Comparison of ENCODE assay signal across 20 cellular contexts in genomic region chr6:32581275-32582095, GRCh38. TPM values are rescaled to one million over a fixed set of nuclear protein-coding genes. Genes with fewer than 3 reads are reported as not detected.
DNase-seq lines count a peak whose midpoint lies in the region; ATAC-seq and TF ChIP-seq lines count a peak whose summit lies in the region.
"Had no signal": no experiment of that assay in that cellular context is flagged by ENCODE, and none has a peak within 500 bp of the region (broad histone marks: within the 10 kb centered on the region; RNA-seq: fewer than 3 reads in every experiment).

No MANE protein-coding gene starts in this region.

- no peaks in the 10 kb centered on the region for H3K9me3 Mint-ChIP-seq in activated B cell treated with CpG ODN at 0.5 μM for 24 hours
- H3K9me3 Mint-ChIP-seq in stimulated activated naive B cell treated with anti-CD40 and anti-IgM and Interleukin-4, amounts not matched to agents 10 μg/mL and 1 μg/mL and 100 μg/mL, for 72 hours = no peaks in the 10 kb centered on the region
- H3K9me3 Mint-ChIP-seq: HFFc6 had no signal

- DNase-seq in NCI-H187 (lab: John Stamatoyannopoulos, UW) (peak; percentile 21 to 24), NCI-H187 treated with DMSO at 0.1 percent for 48 hours (lab: John Stamatoyannopoulos, UW) (no peak), activated B cell treated with CpG ODN at 0.5 μM for 24 hours (no peak), kidney tubule cell (ENCODE audit: low spot score) (peak; percentile 9), inferior parietal cortex (ENCODE audit: extremely low spot score) (no peak), activated T-cell treated with anti-CD3 and anti-CD28 coated beads for 4 hours (no peak), Ammon's horn (ENCODE audit: low spot score) (no peak)
- no peak for DNase-seq in stimulated activated naive B cell treated with anti-CD40 and anti-IgM and Interleukin-4, amounts not matched to agents 10 μg/mL and 1 μg/mL and 100 μg/mL, for 72 hours
- DNase-seq: DMS79 treated with DMSO at 0.1 percent for 48 hours, HFFc6, MM.1S, NCI-H1105, NCI-H1930, NCI-H2171, NCI-H510A, NCI-H82 had no signal

- CTCF ChIA-PET in activated B cell treated with CpG ODN at 0.5 μM for 24 hours (lab: Charles Lee) = no interaction called here

- H3K4me1 Mint-ChIP-seq in activated B cell treated with CpG ODN at 0.5 μM for 24 hours = peaks cover 48% of the 10 kb centered on the region
- peaks cover 46 to 60% of the 10 kb centered on the region in 2 donors for H3K4me1 Mint-ChIP-seq in stimulated activated naive B cell treated with anti-CD40 and anti-IgM and Interleukin-4, amounts not matched to agents 10 μg/mL and 1 μg/mL and 100 μg/mL, for 72 hours

- POLR2A ChIA-PET in activated B cell treated with CpG ODN at 0.5 μM for 24 hours (lab: Charles Lee) = interaction anchor here (0.7 to 1.3 kb wide), 5 partner anchors 23 to 63 kb away, joined by 3 to 7 read pairs (median 4); no protein-coding TSS in a partner anchor

- intact Hi-C loops in activated B cell treated with CpG ODN at 0.5 μM for 24 hours (cut with micrococcal nuclease) = loop anchor here (5.0 kb wide), 1 partner anchor 116 kb away; no protein-coding TSS in a partner anchor

- H3K27ac Mint-ChIP-seq in activated B cell treated with CpG ODN at 0.5 μM for 24 hours = peak overlapping the region; percentile 83
- peak overlapping the region; percentile 78 for H3K27ac Mint-ChIP-seq in stimulated activated naive B cell treated with anti-CD40 and anti-IgM and Interleukin-4, amounts not matched to agents 10 μg/mL and 1 μg/mL and 100 μg/mL, for 72 hours
- H3K27ac Mint-ChIP-seq: HFFc6 had no signal

- peaks cover 70% of the 10 kb centered on the region for H3K36me3 Mint-ChIP-seq in activated B cell treated with CpG ODN at 0.5 μM for 24 hours (ENCODE audit: low read depth)
- peaks cover 49 to 65% of the 10 kb centered on the region in 2 donors for H3K36me3 Mint-ChIP-seq in stimulated activated naive B cell treated with anti-CD40 and anti-IgM and Interleukin-4, amounts not matched to agents 10 μg/mL and 1 μg/mL and 100 μg/mL, for 72 hours

- ATAC-seq in activated B cell treated with CpG ODN at 0.5 μM for 24 hours (ENCODE audit: low read depth) = peak; percentile 22
- no peak for ATAC-seq in stimulated activated naive B cell treated with anti-CD40 and anti-IgM and Interleukin-4, amounts not matched to agents 10 μg/mL and 1 μg/mL and 100 μg/mL, for 72 hours (replicated peaks)

- TF ChIP-seq CTCF in activated B cell treated with CpG ODN at 0.5 μM for 24 hours (IDR thresholded peaks at IDR 0.05) = no peak

- no peaks in the 10 kb centered on the region for H3K27me3 Mint-ChIP-seq in activated B cell treated with CpG ODN at 0.5 μM for 24 hours
- H3K27me3 Mint-ChIP-seq in stimulated activated naive B cell treated with anti-CD40 and anti-IgM and Interleukin-4, amounts not matched to agents 10 μg/mL and 1 μg/mL and 100 μg/mL, for 72 hours = no peaks in the 10 kb centered on the region

- H3K4me3 Mint-ChIP-seq in activated B cell treated with CpG ODN at 0.5 μM for 24 hours = no peak overlapping the region
- H3K4me3 Mint-ChIP-seq in stimulated activated naive B cell treated with anti-CD40 and anti-IgM and Interleukin-4, amounts not matched to agents 10 μg/mL and 1 μg/mL and 100 μg/mL, for 72 hours = peak overlapping the region; percentile 37 to 42
- H3K4me3 Mint-ChIP-seq: HFFc6 had no signal

RNA-seq across cellular contexts. Expression of gene HLA-DRB1, which starts 8.2 kb away (rescaled TPM):
- 621 and 630 TPM in 2 replicates for total RNA-seq in activated B cell treated with CpG ODN at 0.5 μM for 24 hours
- total RNA-seq: HFFc6, SJSA1 had no signal

RNA-seq across cellular contexts. Expression of gene HLA-DRB5, which starts 51.4 kb away (rescaled TPM):
- total RNA-seq in activated B cell treated with CpG ODN at 0.5 μM for 24 hours = 196 and 199 TPM in 2 replicates
- total RNA-seq: A172, H4, HFFc6, RPMI7951, SJSA1 had no signal

RNA-seq across cellular contexts. Expression of gene HLA-DQA1, which starts 55.7 kb away (rescaled TPM):
- total RNA-seq in activated B cell treated with CpG ODN at 0.5 μM for 24 hours = 628 and 664 TPM in 2 replicates
- total RNA-seq: A172, H4, HFFc6, RPMI7951, SJSA1 had no signal

Comparison
In these comparisons a context has a peak if more than half of its experiments do, and no peak if none do; other contexts are left out.
1. DNase-seq: peak in NCI-H187 (2 of 2) and kidney tubule cell (single experiment); none in NCI-H187 treated with DMSO at 0.1 percent for 48 hours (single experiment), activated B cell treated with CpG ODN at 0.5 μM for 24 hours (single experiment), stimulated activated naive B cell treated with anti-CD40 and anti-IgM and Interleukin-4, amounts not matched to agents 10 μg/mL and 1 μg/mL and 100 μg/mL, for 72 hours (single experiment), inferior parietal cortex (single experiment), activated T-cell treated with anti-CD3 and anti-CD28 coated beads for 4 hours (single experiment) and Ammon's horn (single experiment).